ENCODE assay signal across 20 cellular contexts in genomic region chr12:2507811-2508210, GRCh38.
"Had no signal": no experiment of that assay in that cellular context is flagged by ENCODE, and none has a peak within 500 bp of the region (broad histone marks: within the 10 kb centered on the region; RNA-seq: fewer than 3 reads in every experiment).

No MANE protein-coding gene starts in this region.

- H3K27ac ChIP-seq: psoas muscle, tibial nerve, uterus had no signal

- DNase-seq: activated CD4-positive, alpha-beta T cell treated with anti-CD3 and anti-CD28 coated beads for 48 hours; activated CD4-positive, CD25-positive, alpha-beta regulatory T cell; activated CD8-positive, alpha-beta T cell treated with anti-CD3 and anti-CD28 coated beads for 36 hours; activated naive CD4-positive, alpha-beta T cell; activated naive CD8-positive, alpha-beta T cell treated with anti-CD3 and anti-CD28 coated beads for 36 hours; activated T-cell treated with anti-CD3 and anti-CD28 coated beads, Interleukin-2, amount 50 U/mL, for 1 hour; amniotic stem cell; head of caudate nucleus; immature natural killer cell; naive thymus-derived CD4-positive, alpha-beta T cell; psoas muscle; T-helper 9 cell; uterus had no signal

- H3K27me3 Mint-ChIP-seq: stimulated activated naive CD8-positive, alpha-beta T cell treated with anti-CD3 and anti-CD28 coated beads, Interleukin-15, Interleukin-2, amounts not matched to agents 100 ng/mL and 50 ng/mL, for 24 hours had no signal

- H3K9me3 ChIP-seq: psoas muscle, tibial nerve, uterus had no signal

- H3K27me3 ChIP-seq: tibial nerve, uterus had no signal

- H3K27ac Mint-ChIP-seq: activated CD8-positive, alpha-beta T cell treated with anti-CD3 and anti-CD28 coated beads for 36 hours; activated naive CD8-positive, alpha-beta T cell treated with anti-CD3 and anti-CD28 coated beads for 36 hours; activated T-helper 17 cell treated with anti-CD3 and anti-CD28 coated beads, Interleukin-2, amount 50 U/mL, for 72 hours; immature natural killer cell; memory B cell; naive thymus-derived CD4-positive, alpha-beta T cell; stimulated activated naive CD8-positive, alpha-beta T cell treated with anti-CD3 and anti-CD28 coated beads, Interleukin-15, Interleukin-2, amounts not matched to agents 100 ng/mL and 50 ng/mL, for 24 hours had no signal

- FAIRE-seq: colon, endometrium, frontal cortex had no signal

- H3K9me3 Mint-ChIP-seq: activated CD8-positive, alpha-beta T cell treated with anti-CD3 and anti-CD28 coated beads for 36 hours; activated naive CD8-positive, alpha-beta T cell treated with anti-CD3 and anti-CD28 coated beads for 36 hours; activated T-helper 17 cell treated with anti-CD3 and anti-CD28 coated beads, Interleukin-2, amount 50 U/mL, for 72 hours; immature natural killer cell; memory B cell; naive thymus-derived CD4-positive, alpha-beta T cell; stimulated activated naive CD8-positive, alpha-beta T cell treated with anti-CD3 and anti-CD28 coated beads, Interleukin-15, Interleukin-2, amounts not matched to agents 100 ng/mL and 50 ng/mL, for 24 hours had no signal

- H3K36me3 ChIP-seq: tibial nerve, uterus had no signal

- H3K4me3 Mint-ChIP-seq: activated CD8-positive, alpha-beta T cell treated with anti-CD3 and anti-CD28 coated beads for 36 hours; activated naive CD8-positive, alpha-beta T cell treated with anti-CD3 and anti-CD28 coated beads for 36 hours; activated T-helper 17 cell treated with anti-CD3 and anti-CD28 coated beads, Interleukin-2, amount 50 U/mL, for 72 hours; immature natural killer cell; memory B cell; naive thymus-derived CD4-positive, alpha-beta T cell; stimulated activated naive CD8-positive, alpha-beta T cell treated with anti-CD3 and anti-CD28 coated beads, Interleukin-15, Interleukin-2, amounts not matched to agents 100 ng/mL and 50 ng/mL, for 24 hours had no signal

- H3K4me3 ChIP-seq: psoas muscle, tibial nerve, uterus had no signal

- H3K4me1 ChIP-seq: psoas muscle, tibial nerve, uterus had no signal

- H3K36me3 Mint-ChIP-seq: activated naive CD8-positive, alpha-beta T cell treated with anti-CD3 and anti-CD28 coated beads for 36 hours; immature natural killer cell; memory B cell; naive thymus-derived CD4-positive, alpha-beta T cell had no signal

- H3K4me1 Mint-ChIP-seq: activated naive CD8-positive, alpha-beta T cell treated with anti-CD3 and anti-CD28 coated beads for 36 hours; activated T-helper 17 cell treated with anti-CD3 and anti-CD28 coated beads, Interleukin-2, amount 50 U/mL, for 72 hours; memory B cell; naive thymus-derived CD4-positive, alpha-beta T cell had no signal
